Comparison of ENCODE assay signal across 8 cellular contexts in the genomic region with DNA sequence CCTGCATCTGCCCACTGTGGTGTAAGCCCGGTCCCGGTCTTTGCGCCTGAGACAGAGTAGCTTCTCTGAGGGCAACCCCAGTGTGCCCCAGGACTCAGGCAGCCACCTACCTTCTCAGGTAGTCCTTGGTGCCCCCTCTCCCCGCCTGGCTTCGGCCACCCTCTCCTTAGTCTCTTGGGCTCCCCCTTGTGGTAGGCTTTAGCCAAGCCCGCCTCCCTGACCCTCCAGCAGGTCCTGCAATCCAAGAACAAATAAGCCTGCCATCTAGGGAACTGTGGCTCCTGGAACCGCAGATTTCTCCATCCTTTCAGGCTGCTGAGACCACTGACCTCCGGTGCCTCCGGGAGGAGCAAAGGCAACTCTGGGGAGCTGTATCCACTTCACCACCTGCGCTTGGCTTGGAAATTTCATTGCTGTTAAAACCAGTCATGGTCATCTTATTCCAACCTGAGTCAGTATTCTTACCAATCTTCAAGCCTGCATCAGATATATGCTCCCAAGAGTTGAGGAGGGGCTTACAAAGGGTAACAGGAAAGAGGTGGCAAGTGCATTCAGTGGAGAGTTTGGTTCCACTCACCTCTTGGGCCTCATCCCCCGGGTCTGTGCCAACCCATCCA. TPM values are rescaled to one million over a fixed set of nuclear protein-coding genes. Genes with fewer than 3 reads are reported as not detected.
DNase-seq lines count a peak whose midpoint lies in the region; ATAC-seq and TF ChIP-seq lines count a peak whose summit lies in the region.

No MANE protein-coding gene starts in this region.

- H3K4me2 ChIP-seq in IMR-90 (ENCODE audit: low read depth, low read length) (no peak overlapping the region), PC-9 (no peak overlapping the region)

- no peak overlapping the region for H2BK5ac ChIP-seq in IMR-90 (ENCODE audit: low read depth, low read length, poor library complexity, severe bottlenecking)

- H4K5ac ChIP-seq in IMR-90 (ENCODE audit: low read depth, low read length) = no peak overlapping the region

- no peak overlapping the region for H3K14ac ChIP-seq in IMR-90 (replicated peaks; ENCODE audit: low read depth, low read length)

- no peak overlapping the region for H3K4ac ChIP-seq in IMR-90 (ENCODE audit: low read depth, low read length)

- H4K91ac ChIP-seq in IMR-90 (ENCODE audit: insufficient read depth, low read depth, low read length) = no peak overlapping the region

- H3K9me3 ChIP-seq in IMR-90 (ENCODE audit: control insufficient read depth, insufficient read depth, low read length) (peaks cover 2% of the 10 kb centered on the region; the same call in 1 of the 2 replicates), PC-9 (ENCODE audit: insufficient read depth, low read depth) (no peaks in the 10 kb centered on the region), sigmoid colon (peaks cover 0 to 7% (median 2%) of the 10 kb centered on the region in 4 donors)

- H2BK120ac ChIP-seq in IMR-90 (ENCODE audit: low read depth, low read length) = no peak overlapping the region

- H4K20me1 ChIP-seq in IMR-90 (ENCODE audit: insufficient read depth, low read length) = no peaks in the 10 kb centered on the region
- H4K20me1 ChIP-seq in PC-9 (ENCODE audit: insufficient read depth) = no peaks in the 10 kb centered on the region

- H3K9me1 ChIP-seq in IMR-90 (ENCODE audit: insufficient read depth, low read length) = no peaks in the 10 kb centered on the region

- DNase-seq in G401 (ENCODE audit: low spot score) (peak; percentile 38), IMR-90 (peak; percentile 62), PC-9 (peak; percentile 47 to 72), amniotic epithelial cell (ENCODE audit: low read depth) (peak; percentile 60), left ventricle myocardium superior (peak; percentile 72), sigmoid colon (peak; percentile 82), GDM1 (lab: John Stamatoyannopoulos, UW) (no peak)

- dilution Hi-C loops in IMR-90 (cut with HindIII; ENCODE audit: low sequenced_read_pairs, unreplicated experiment) = no loop called here

- H2BK15ac ChIP-seq in IMR-90 (ENCODE audit: low read depth, low read length) = no peak overlapping the region

- H3K56ac ChIP-seq in IMR-90 (ENCODE audit: extremely low read depth, insufficient read depth, low read length) = no peak overlapping the region

- POLR2A ChIA-PET in IMR-90 (lab: Charles Lee; ENCODE audit: unreplicated experiment) = no interaction called here
- POLR2A ChIA-PET in PC-9 (lab: Charles Lee; ENCODE audit: unreplicated experiment) = no interaction called here

- TF ChIP-seq CTCF in IMR-90 (conservative IDR thresholded peaks at IDR 0.05; ENCODE audit: low read depth, low read length) (peak; percentile 81), PC-9 (conservative IDR thresholded peaks at IDR 0.05) (peak; percentile 99), sigmoid colon (IDR thresholded peaks at IDR 0.05) (peak in 3 of 4 experiments; percentile 45 to 83 (median 67))

- H3K36me3 ChIP-seq in IMR-90 (ENCODE audit: control insufficient read depth, insufficient read depth, low read length) (no peaks in the 10 kb centered on the region), PC-9 (ENCODE audit: low read depth) (no peaks in the 10 kb centered on the region), sigmoid colon (no peaks in the 10 kb centered on the region)

- no peak overlapping the region for H3K18ac ChIP-seq in IMR-90 (ENCODE audit: low read depth, low read length)

- H3K4me1 ChIP-seq in IMR-90 (ENCODE audit: control insufficient read depth, insufficient read depth, low read length) (no peaks in the 10 kb centered on the region), PC-9 (replicated peaks; ENCODE audit: insufficient read depth) (no peaks in the 10 kb centered on the region), sigmoid colon (no peaks in the 10 kb centered on the region)

- TF ChIP-seq POLR2A in IMR-90 (IDR thresholded peaks at IDR 0.05; ENCODE audit: low read depth, low read length) (no peak), sigmoid colon (IDR thresholded peaks at IDR 0.05) (no peak)

- no peak overlapping the region for H2AK5ac ChIP-seq in IMR-90 (ENCODE audit: low read depth, low read length)

- no peak overlapping the region for H3K4me3 ChIP-seq in IMR-90 (ENCODE audit: insufficient read depth, low read depth, low read length)
- no peak overlapping the region for H3K4me3 ChIP-seq in PC-9
- no peak overlapping the region for H3K4me3 ChIP-seq in sigmoid colon

- no peak overlapping the region for H4K8ac ChIP-seq in IMR-90 (ENCODE audit: low read depth in 2 of 2, low read length in 2 of 2)

- H3K79me1 ChIP-seq in IMR-90 (ENCODE audit: low read depth in 1 of 2, low read length in 2 of 2) = no peaks in the 10 kb centered on the region

- no peak overlapping the region for H3K9ac ChIP-seq in IMR-90 (ENCODE audit: low read depth, low read length)

- no peaks in the 10 kb centered on the region for H3K9me2 ChIP-seq in PC-9 (ENCODE audit: insufficient read depth)

- intact Hi-C loops in IMR-90 (cut with micrococcal nuclease) (loop anchor here (1.0 kb wide), 5 partner anchors 32 to 848 kb away; a partner anchor contains a TSS), PC-9 (cut with micrococcal nuclease; ENCODE audit: unreplicated experiment) (loop anchor here (1.0 to 5.0 kb wide), 2 partner anchors 93 to 846 kb away; no protein-coding TSS in a partner anchor), left ventricle myocardium superior (cut with micrococcal nuclease) (no loop called here), sigmoid colon (cut with DNase I) (loop anchor here (1.0 kb wide), 1 partner anchor 848 kb away; no protein-coding TSS in a partner anchor)

- H3F3A ChIP-seq in PC-9 (ENCODE audit: insufficient read depth, low read depth) = no peaks in the 10 kb centered on the region

- H3K27ac ChIP-seq in IMR-90 (ENCODE audit: insufficient read depth, low read length) = no peak overlapping the region
- H3K27ac ChIP-seq in PC-9 = no peak overlapping the region
- H3K27ac ChIP-seq in sigmoid colon = no peak overlapping the region

- no peaks in the 10 kb centered on the region for H3K79me2 ChIP-seq in PC-9 (ENCODE audit: low read depth)

- H3K27me3 ChIP-seq in IMR-90 (ENCODE audit: control insufficient read depth, insufficient read depth, low read length) (peaks cover 12% of the 10 kb centered on the region), PC-9 (ENCODE audit: insufficient read depth, low read depth) (peaks cover 47% of the 10 kb centered on the region), sigmoid colon (no peaks in the 10 kb centered on the region)

- H2AFZ ChIP-seq in IMR-90 (replicated peaks; ENCODE audit: low read length, poor library complexity) = peak overlapping the region; percentile 26
- no peak overlapping the region for H2AFZ ChIP-seq in PC-9

- peak; percentile 83 for TF ChIP-seq RAD21 in IMR-90 (IDR thresholded peaks at IDR 0.05; ENCODE audit: low read length)

- H2BK20ac ChIP-seq in IMR-90 (ENCODE audit: low read depth, low read length) = no peak overlapping the region

- 33% methylated on average over 5 of the region's 11 CpGs; no CpG with 5 or more reads in 1 of the 2 experiments for WGBS in IMR-90 (ENCODE audit: extremely low coverage in 2 of 2, insufficient read length in 1 of 2), 2 experiments
- WGBS in sigmoid colon, 2 donors = 26 to 34% methylated on average over 11 of the region's 11 CpGs

- TF ChIP-seq EP300 in sigmoid colon (IDR thresholded peaks at IDR 0.05) = no peak

- in situ Hi-C loops in G401 (cut with HindIII; ENCODE audit: low sequenced_read_pairs) = no loop called here
- in situ Hi-C loops in IMR-90 (cut with MboI; ENCODE audit: low sequenced_read_pairs) = loop anchor here (10.0 kb wide), 1 partner anchor 849 kb away; no protein-coding TSS in a partner anchor

- peak; percentile 70 for ATAC-seq in GM21576 (IDR thresholded peaks at IDR 0.05; ENCODE audit: unreplicated experiment)
- ATAC-seq in IMR-90 (ENCODE audit: low read depth) = peak; percentile 99
- peak; percentile 90 for ATAC-seq in left ventricle myocardium superior

- CTCF ChIA-PET in IMR-90 (lab: Yijun Ruan, JAX) (interaction anchor here (0.7 to 1.9 kb wide), 9 partner anchors 10 to 848 kb away, joined by 3 to 14 read pairs (median 4); no protein-coding TSS in a partner anchor), PC-9 (lab: Charles Lee) (interaction anchor here (1.7 kb wide), 1 partner anchor 93 kb away, joined by 8 read pairs; no protein-coding TSS in a partner anchor)

- no peak overlapping the region for H2AK9ac ChIP-seq in IMR-90 (replicated peaks; ENCODE audit: low read depth, low read length, poor library complexity)

- BruUV-seq in IMR-90 (replicated peaks; lab: Mats Ljungman, UMichigan) = no TSS peak
- BruUV-seq in PC-9 (replicated peaks; lab: Mats Ljungman, UMichigan) = no TSS peak

- H3K23ac ChIP-seq in IMR-90 (ENCODE audit: low read depth, low read length) = no peak overlapping the region; the same call in 1 of the 2 replicates

TF ChIP-seq in IMR-90, 13 proteins besides CTCF, POLR2A, EP300 and RAD21:
- TF ChIP-seq MAFK (IDR thresholded peaks at IDR 0.05; ENCODE audit: low read depth, low read length) (no peak), SMC3 (IDR thresholded peaks at IDR 0.05; ENCODE audit: low read depth, low read length) (peak; percentile 90), CEBPB (IDR thresholded peaks at IDR 0.05; ENCODE audit: low read depth, low read length) (no peak)

RNA-seq across cellular contexts. Expression of a gene that starts 52.8 kb away (rescaled TPM):
- total RNA-seq in G401 (2014; rRNA removed; shearing (Covaris generic)) = 18.6 and 18.7 TPM in 2 replicates
- total RNA-seq in IMR-90 (2012; rRNA removed) (9.0 and 9.2 TPM in 2 replicates), PC-9 (2021) (0.25 TPM in 1 of 2 replicates, not detected in the other), left ventricle myocardium superior (0.40 TPM), sigmoid colon (10 to 100 TPM in 1 of 4 donors, 1 to 10 TPM in 2, under 1 TPM in 1; 0.83 to 14.6 (median 2.6) TPM)
- polyA plus RNA-seq in IMR-90 (2012; rRNA removed) (7.4 and 7.6 TPM in 2 replicates), sigmoid colon (1 to 10 TPM in 1 of 3 donors, under 1 TPM in 1, not detected in 1; 0.23 to 2.4 TPM)
- polyA plus RNA-seq in IMR-90 (2012; cell fraction: cytosol; rRNA removed) = 8.1 and 12.3 TPM in 2 replicates
- polyA plus RNA-seq in IMR-90 (2012; cell fraction: nucleus; rRNA removed; ENCODE audit: low replicate concordance) = 6.6 and 12.5 TPM in 2 replicates
